2 cellular contexts compared by ENCODE assay signal in the genomic region with DNA sequence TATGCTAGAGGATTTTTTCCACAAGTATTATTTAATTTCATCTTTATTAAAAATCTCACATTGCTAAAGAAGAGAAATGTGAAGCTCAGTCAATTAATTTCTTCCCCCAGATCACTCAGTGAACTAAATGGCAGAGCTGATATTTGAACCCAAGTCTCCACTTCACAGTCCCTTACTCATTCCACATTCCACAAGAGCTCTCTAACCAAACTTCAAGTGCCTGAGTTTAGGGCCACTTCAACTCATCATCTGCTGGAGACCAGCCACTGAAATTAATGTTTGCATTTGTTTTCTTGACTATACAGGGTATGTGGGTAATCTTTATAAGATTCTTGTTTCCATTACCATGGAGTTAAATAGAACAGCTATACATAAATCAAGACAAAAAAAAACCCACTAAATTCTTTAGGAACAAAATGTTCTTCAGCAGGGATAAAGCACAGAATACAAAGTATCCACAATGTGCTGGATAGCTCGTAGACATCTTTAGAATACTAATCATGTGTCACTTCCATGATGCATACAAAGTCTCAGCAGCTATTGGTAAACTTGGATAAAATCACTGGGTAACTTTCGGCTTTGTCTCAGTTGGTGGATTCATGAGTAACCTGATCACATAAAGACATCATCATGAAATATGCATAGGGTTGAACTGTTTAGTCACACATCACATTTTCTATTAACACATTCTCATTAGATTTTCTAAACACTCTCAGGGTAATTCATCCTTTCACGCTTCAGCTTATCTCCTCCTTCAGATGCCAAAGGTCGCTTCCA.
A peak's percentile ranks its signal among the peaks of the same experiment; 100 is the strongest.
TF ChIP-seq lines count a peak whose summit lies in the region.

No MANE protein-coding gene starts in this region.

TF ChIP-seq in IMR-90, 13 proteins besides CTCF, POLR2A, EP300 and RAD21:
- TF ChIP-seq NFE2L2 (IDR thresholded peaks at IDR 0.05; ENCODE audit: low read depth, low read length) (no peak), MAFK (IDR thresholded peaks at IDR 0.05; ENCODE audit: low read depth, low read length) (no peak), CEBPB (IDR thresholded peaks at IDR 0.05; ENCODE audit: low read depth, low read length) (no peak), FOS (IDR thresholded peaks at IDR 0.05; ENCODE audit: low read depth, low read length) (no peak), USF2 (IDR thresholded peaks at IDR 0.05; ENCODE audit: low read depth, low read length) (no peak), RFX5 (IDR thresholded peaks at IDR 0.05; ENCODE audit: low read depth, low read length) (no peak), BHLHE40 (IDR thresholded peaks at IDR 0.05; ENCODE audit: low read depth, low read length) (no peak), SMC3 (IDR thresholded peaks at IDR 0.05; ENCODE audit: low read depth, low read length) (no peak), RCOR1 (IDR thresholded peaks at IDR 0.05; ENCODE audit: insufficient replicate concordance, low read length) (no peak), MXI1 (IDR thresholded peaks at IDR 0.05; ENCODE audit: borderline replicate concordance, low read depth, low read length) (no peak), MAZ (IDR thresholded peaks at IDR 0.05; ENCODE audit: borderline replicate concordance, low read depth, low read length) (no peak), CHD1 (IDR thresholded peaks at IDR 0.05; ENCODE audit: low read depth, low read length) (no peak)
- TF ChIP-seq, protein P1, sequence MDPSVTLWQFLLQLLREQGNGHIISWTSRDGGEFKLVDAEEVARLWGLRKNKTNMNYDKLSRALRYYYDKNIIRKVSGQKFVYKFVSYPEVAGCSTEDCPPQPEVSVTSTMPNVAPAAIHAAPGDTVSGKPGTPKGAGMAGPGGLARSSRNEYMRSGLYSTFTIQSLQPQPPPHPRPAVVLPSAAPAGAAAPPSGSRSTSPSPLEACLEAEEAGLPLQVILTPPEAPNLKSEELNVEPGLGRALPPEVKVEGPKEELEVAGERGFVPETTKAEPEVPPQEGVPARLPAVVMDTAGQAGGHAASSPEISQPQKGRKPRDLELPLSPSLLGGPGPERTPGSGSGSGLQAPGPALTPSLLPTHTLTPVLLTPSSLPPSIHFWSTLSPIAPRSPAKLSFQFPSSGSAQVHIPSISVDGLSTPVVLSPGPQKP (IDR thresholded peaks at IDR 0.05; ENCODE audit: borderline replicate concordance, low read depth, low read length), result no peak

TF ChIP-seq in WTC11, 78 proteins besides CTCF, POLR2A, EP300 and RAD21:
- TF ChIP-seq HMGA2 (CRISPR knock-in tag; IDR thresholded peaks at IDR 0.05), result 0 out of 2 replicates have a peak, but pooled peaks have one; percentile 11
- TF ChIP-seq NFYB (CRISPR knock-in tag; conservative IDR thresholded peaks at IDR 0.05; ENCODE audit: low read depth), result no peak
